In the genomic region with DNA sequence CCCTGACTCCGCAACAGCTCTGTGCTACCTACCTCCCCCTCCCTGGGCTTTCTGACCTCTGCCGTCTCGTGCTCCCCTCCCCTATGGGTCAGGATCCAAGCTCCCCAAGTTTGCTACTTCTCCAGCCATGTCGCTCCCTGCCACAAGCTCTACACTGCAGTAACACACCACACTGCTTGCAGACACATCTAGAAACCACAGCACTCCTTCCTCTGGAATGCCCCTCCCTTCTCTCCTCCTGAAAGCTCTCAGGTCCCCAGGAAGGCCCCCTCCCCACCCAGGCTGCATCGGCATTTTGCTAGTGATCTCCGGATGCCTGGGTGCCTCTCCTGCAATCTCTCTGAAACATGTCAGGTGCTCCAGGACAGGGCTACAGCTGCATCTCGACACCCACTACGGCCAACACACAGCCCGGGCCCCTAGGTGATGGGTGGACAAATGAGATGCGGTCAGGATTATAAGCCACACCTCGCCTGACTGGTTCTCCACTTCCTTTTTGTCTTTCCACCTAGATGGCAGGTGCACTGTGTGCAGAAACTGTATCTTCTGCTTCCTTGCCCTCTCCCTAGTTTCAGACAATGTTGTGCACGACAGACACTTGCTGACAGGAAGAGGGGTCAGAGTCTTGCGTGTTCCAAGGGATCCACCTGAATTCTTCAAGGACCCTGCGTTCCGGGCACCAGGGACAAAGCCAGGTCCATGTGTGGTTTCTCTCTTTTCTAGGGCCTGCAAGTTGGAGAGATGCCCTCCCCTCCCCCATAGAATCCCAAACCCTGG, we compare ENCODE assay signal across 11 cellular contexts. TPM values are rescaled to one million over a fixed set of nuclear protein-coding genes. Genes with fewer than 3 reads are reported as not detected.
DNase-seq lines count a peak whose midpoint lies in the region; ATAC-seq and TF ChIP-seq lines count a peak whose summit lies in the region.
"Had no signal": no experiment of that assay in that cellular context is flagged by ENCODE, and none has a peak within 500 bp of the region (broad histone marks: within the 10 kb centered on the region; RNA-seq: fewer than 3 reads in every experiment).

No MANE protein-coding gene starts in this region.

- H3K4me1 Mint-ChIP-seq in mesothelial cell of epicardium, result peaks cover 20% of the 10 kb centered on the region

- peaks cover 0 to 73% of the 10 kb centered on the region in 2 donors for H3K36me3 ChIP-seq in psoas muscle (ENCODE audit: insufficient read depth in 1 of 2, low read depth in 1 of 2)

- in situ Hi-C loops in KBM-7 (cut with MboI; ENCODE audit: low pct_unique_long_range_greater_than_20kb, low sequenced_read_pairs), result no loop called here

- ATAC-seq in GM18870 (IDR thresholded peaks at IDR 0.05; ENCODE audit: unreplicated experiment) (peak; percentile 75), GM21576 (IDR thresholded peaks at IDR 0.05; ENCODE audit: unreplicated experiment) (peak; percentile 82), HG03280 (IDR thresholded peaks at IDR 0.05; ENCODE audit: unreplicated experiment) (peak; percentile 74), psoas muscle (no peak)
- ATAC-seq: activated T-cell treated with anti-CD3 and anti-CD28 coated beads, Interleukin-2, amount 50 U/mL, for 4 hours had no signal

- H3K4me1 ChIP-seq in psoas muscle, result peaks cover 27% of the 10 kb centered on the region

- WGBS in psoas muscle, 3 donors, result 86 to 87% (median 86%) methylated on average over 14 to 15 of the region's 15 CpGs

- DNase-seq in mesothelial cell of epicardium (ENCODE audit: low spot score in 2 of 2, unreplicated experiment in 2 of 2) (no peak), psoas muscle (no peak), posterior cingulate gyrus (no peak), KBM-7 (no peak)
- DNase-seq in stimulated activated CD4-positive, alpha-beta T cell treated with anti-CD3 and anti-CD28 coated beads, Interleukin-4, amount 100 ng/mL, for 24 hours, result no peak
- DNase-seq: activated T-cell treated with anti-CD3 and anti-CD28 coated beads, Interleukin-2, amount 50 U/mL, for 4 hours; nucleus accumbens had no signal

- H3K27me3 ChIP-seq in psoas muscle (ENCODE audit: insufficient read depth in 3 of 3, low read length in 2 of 3), result no peaks in the 10 kb centered on the region

- TF ChIP-seq CTCF in mesothelial cell of epicardium (IDR thresholded peaks at IDR 0.05; ENCODE audit: unreplicated experiment) (no peak), psoas muscle (IDR thresholded peaks at IDR 0.05) (no peak)

- intact Hi-C loops in psoas muscle (cut with DNase I) (no loop called here), posterior cingulate gyrus (cut with DNase I) (no loop called here)

- H3K27me3 Mint-ChIP-seq in mesothelial cell of epicardium (ENCODE audit: low read depth), result no peaks in the 10 kb centered on the region
- H3K27me3 Mint-ChIP-seq: dendritic cell treated with granulocyte-macrophage colony-stimulating factor and Interleukin-4, amounts not matched to agents 40 ng/mL and 50 ng/mL, for 4 days had no signal

- H3K27ac ChIP-seq in psoas muscle, result no peak overlapping the region

- no peaks in the 10 kb centered on the region for H3K9me3 Mint-ChIP-seq in mesothelial cell of epicardium
- H3K9me3 Mint-ChIP-seq: activated T-cell treated with anti-CD3 and anti-CD28 coated beads, Interleukin-2, amount 50 U/mL, for 4 hours; dendritic cell treated with granulocyte-macrophage colony-stimulating factor and Interleukin-4, amounts not matched to agents 40 ng/mL and 50 ng/mL, for 4 days had no signal

- peaks cover 22% of the 10 kb centered on the region for H3K36me3 Mint-ChIP-seq in mesothelial cell of epicardium

- no peak overlapping the region for H3K4me3 ChIP-seq in psoas muscle

- peak overlapping the region; percentile 38 for H3K27ac Mint-ChIP-seq in mesothelial cell of epicardium
- H3K27ac Mint-ChIP-seq: dendritic cell treated with granulocyte-macrophage colony-stimulating factor and Interleukin-4, amounts not matched to agents 40 ng/mL and 50 ng/mL, for 4 days had no signal

- no peak overlapping the region for H3K4me3 Mint-ChIP-seq in mesothelial cell of epicardium
- H3K4me3 Mint-ChIP-seq: activated T-cell treated with anti-CD3 and anti-CD28 coated beads, Interleukin-2, amount 50 U/mL, for 4 hours; dendritic cell treated with granulocyte-macrophage colony-stimulating factor and Interleukin-4, amounts not matched to agents 40 ng/mL and 50 ng/mL, for 4 days had no signal

- H3K9me3 ChIP-seq in psoas muscle, result no peaks in the 10 kb centered on the region

RNA-seq across cellular contexts. Expression of a gene that starts 22.9 kb away (rescaled TPM):
- total RNA-seq in mesothelial cell of epicardium, result 41.6 to 42.7 TPM (median 42.0 TPM) in 3 replicates
- total RNA-seq in psoas muscle, result 100 to 1,000 TPM in 1 of 4 donors, 10 to 100 TPM in 3; 75.1 to 139 (median 88.7) TPM
- 100 to 1,000 TPM in 1 of 3 donors, 10 to 100 TPM in 2; 61.6 to 128 (median 65.9) TPM for polyA plus RNA-seq in psoas muscle

RNA-seq across cellular contexts. Expression of a gene that starts 23.1 kb away (rescaled TPM):
- total RNA-seq in mesothelial cell of epicardium (20.3 to 23.9 TPM (median 20.7 TPM) in 3 replicates), psoas muscle (10 to 100 TPM; 16.4 to 46.7 (median 24.5) TPM)
- polyA plus RNA-seq in psoas muscle, result 10 to 100 TPM; 13.3 to 37.7 (median 15.3) TPM

Comparison
In these comparisons a context has a peak if more than half of its experiments do, and no peak if none do; other contexts are left out.
1. ATAC-seq: peak in GM18870 (single experiment), GM21576 (single experiment) and HG03280 (single experiment); none in psoas muscle (0 of 4).